ENCODE assay signal across 1 cellular context in genomic region chr2:152444448-152444847, GRCh38.
TF ChIP-seq lines count a peak whose summit lies in the region.

No MANE protein-coding gene starts in this region.

TF ChIP-seq in H1, 55 proteins besides CTCF, POLR2A, EP300 and RAD21 (continued from another document):
- TF ChIP-seq BACH1 (IDR thresholded peaks at IDR 0.05; ENCODE audit: low read length) (no peak), MAFK (IDR thresholded peaks at IDR 0.05; ENCODE audit: low read depth, low read length) (no peak), CBX8 (IDR thresholded peaks at IDR 0.05; ENCODE audit: borderline replicate concordance, low read depth, low read length) (no peak), PHF8 (conservative IDR thresholded peaks at IDR 0.05; ENCODE audit: low read depth, low read length) (no peak), E2F6 (IDR thresholded peaks at IDR 0.05) (no peak), ATF3 (IDR thresholded peaks at IDR 0.05; ENCODE audit: insufficient read depth, low read depth, low read length) (no peak), RBBP5 (IDR thresholded peaks at IDR 0.05; ENCODE audit: borderline replicate concordance, low read depth, low read length) (no peak)
